1 cellular context compared by ENCODE assay signal in the genomic region with DNA sequence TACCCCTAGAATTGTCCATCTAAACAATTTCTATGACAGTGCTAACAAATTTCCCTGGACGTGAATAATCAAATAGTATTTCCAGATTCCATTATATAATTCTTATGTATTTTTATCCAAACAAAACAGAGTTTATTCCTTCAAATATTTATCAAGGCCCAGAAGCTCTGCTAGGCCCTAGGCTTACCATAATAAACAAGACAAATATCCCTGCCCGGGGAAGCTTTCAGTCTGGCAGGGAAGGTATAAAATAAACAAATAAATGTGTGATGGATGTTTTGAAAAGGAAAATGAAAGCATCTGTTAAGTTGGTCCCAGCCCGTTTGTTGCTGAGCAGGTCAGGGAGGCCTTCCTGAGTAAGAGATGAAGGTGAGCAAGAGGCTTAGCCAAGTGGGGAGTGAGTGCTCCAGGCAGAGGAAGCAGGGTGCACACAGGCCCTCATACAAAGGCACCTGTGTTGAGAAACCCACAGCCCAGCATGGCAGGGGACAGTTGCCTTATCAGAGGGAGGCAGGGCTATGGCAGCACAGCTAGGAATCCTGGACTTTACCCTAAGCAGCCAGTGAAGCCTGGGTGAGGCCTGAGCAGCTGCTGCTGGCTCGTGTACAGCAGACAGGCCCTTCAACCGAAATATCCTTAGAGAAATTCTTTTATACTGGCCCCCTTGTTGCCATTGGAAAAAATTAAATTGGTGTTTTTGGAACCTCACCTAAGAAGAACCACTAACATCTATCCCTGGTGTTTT.
TF ChIP-seq lines count a peak whose summit lies in the region.

No MANE protein-coding gene starts in this region.

TF ChIP-seq in HepG2, 621 proteins besides CTCF, POLR2A, EP300 and RAD21 (continued from another document and continues in another):
- TF ChIP-seq, protein P1, sequence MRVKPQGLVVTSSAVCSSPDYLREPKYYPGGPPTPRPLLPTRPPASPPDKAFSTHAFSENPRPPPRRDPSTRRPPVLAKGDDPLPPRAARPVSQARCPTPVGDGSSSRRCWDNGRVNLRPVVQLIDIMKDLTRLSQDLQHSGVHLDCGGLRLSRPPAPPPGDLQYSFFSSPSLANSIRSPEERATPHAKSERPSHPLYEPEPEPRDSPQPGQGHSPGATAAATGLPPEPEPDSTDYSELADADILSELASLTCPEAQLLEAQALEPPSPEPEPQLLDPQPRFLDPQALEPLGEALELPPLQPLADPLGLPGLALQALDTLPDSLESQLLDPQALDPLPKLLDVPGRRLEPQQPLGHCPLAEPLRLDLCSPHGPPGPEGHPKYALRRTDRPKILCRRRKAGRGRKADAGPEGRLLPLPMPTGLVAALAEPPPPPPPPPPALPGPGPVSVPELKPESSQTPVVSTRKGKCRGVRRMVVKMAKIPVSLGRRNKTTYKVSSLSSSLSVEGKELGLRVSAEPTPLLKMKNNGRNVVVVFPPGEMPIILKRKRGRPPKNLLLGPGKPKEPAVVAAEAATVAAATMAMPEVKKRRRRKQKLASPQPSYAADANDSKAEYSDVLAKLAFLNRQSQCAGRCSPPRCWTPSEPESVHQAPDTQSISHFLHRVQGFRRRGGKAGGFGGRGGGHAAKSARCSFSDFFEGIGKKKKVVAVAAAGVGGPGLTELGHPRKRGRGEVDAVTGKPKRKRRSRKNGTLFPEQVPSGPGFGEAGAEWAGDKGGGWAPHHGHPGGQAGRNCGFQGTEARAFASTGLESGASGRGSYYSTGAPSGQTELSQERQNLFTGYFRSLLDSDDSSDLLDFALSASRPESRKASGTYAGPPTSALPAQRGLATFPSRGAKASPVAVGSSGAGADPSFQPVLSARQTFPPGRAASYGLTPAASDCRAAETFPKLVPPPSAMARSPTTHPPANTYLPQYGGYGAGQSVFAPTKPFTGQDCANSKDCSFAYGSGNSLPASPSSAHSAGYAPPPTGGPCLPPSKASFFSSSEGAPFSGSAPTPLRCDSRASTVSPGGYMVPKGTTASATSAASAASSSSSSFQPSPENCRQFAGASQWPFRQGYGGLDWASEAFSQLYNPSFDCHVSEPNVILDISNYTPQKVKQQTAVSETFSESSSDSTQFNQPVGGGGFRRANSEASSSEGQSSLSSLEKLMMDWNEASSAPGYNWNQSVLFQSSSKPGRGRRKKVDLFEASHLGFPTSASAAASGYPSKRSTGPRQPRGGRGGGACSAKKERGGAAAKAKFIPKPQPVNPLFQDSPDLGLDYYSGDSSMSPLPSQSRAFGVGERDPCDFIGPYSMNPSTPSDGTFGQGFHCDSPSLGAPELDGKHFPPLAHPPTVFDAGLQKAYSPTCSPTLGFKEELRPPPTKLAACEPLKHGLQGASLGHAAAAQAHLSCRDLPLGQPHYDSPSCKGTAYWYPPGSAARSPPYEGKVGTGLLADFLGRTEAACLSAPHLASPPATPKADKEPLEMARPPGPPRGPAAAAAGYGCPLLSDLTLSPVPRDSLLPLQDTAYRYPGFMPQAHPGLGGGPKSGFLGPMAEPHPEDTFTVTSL (CRISPR knock-in tag; IDR thresholded peaks at IDR 0.05; ENCODE audit: borderline replicate concordance) = peak; percentile 49; the same call in 1 of the 2 replicates
- TF ChIP-seq, protein P2, sequence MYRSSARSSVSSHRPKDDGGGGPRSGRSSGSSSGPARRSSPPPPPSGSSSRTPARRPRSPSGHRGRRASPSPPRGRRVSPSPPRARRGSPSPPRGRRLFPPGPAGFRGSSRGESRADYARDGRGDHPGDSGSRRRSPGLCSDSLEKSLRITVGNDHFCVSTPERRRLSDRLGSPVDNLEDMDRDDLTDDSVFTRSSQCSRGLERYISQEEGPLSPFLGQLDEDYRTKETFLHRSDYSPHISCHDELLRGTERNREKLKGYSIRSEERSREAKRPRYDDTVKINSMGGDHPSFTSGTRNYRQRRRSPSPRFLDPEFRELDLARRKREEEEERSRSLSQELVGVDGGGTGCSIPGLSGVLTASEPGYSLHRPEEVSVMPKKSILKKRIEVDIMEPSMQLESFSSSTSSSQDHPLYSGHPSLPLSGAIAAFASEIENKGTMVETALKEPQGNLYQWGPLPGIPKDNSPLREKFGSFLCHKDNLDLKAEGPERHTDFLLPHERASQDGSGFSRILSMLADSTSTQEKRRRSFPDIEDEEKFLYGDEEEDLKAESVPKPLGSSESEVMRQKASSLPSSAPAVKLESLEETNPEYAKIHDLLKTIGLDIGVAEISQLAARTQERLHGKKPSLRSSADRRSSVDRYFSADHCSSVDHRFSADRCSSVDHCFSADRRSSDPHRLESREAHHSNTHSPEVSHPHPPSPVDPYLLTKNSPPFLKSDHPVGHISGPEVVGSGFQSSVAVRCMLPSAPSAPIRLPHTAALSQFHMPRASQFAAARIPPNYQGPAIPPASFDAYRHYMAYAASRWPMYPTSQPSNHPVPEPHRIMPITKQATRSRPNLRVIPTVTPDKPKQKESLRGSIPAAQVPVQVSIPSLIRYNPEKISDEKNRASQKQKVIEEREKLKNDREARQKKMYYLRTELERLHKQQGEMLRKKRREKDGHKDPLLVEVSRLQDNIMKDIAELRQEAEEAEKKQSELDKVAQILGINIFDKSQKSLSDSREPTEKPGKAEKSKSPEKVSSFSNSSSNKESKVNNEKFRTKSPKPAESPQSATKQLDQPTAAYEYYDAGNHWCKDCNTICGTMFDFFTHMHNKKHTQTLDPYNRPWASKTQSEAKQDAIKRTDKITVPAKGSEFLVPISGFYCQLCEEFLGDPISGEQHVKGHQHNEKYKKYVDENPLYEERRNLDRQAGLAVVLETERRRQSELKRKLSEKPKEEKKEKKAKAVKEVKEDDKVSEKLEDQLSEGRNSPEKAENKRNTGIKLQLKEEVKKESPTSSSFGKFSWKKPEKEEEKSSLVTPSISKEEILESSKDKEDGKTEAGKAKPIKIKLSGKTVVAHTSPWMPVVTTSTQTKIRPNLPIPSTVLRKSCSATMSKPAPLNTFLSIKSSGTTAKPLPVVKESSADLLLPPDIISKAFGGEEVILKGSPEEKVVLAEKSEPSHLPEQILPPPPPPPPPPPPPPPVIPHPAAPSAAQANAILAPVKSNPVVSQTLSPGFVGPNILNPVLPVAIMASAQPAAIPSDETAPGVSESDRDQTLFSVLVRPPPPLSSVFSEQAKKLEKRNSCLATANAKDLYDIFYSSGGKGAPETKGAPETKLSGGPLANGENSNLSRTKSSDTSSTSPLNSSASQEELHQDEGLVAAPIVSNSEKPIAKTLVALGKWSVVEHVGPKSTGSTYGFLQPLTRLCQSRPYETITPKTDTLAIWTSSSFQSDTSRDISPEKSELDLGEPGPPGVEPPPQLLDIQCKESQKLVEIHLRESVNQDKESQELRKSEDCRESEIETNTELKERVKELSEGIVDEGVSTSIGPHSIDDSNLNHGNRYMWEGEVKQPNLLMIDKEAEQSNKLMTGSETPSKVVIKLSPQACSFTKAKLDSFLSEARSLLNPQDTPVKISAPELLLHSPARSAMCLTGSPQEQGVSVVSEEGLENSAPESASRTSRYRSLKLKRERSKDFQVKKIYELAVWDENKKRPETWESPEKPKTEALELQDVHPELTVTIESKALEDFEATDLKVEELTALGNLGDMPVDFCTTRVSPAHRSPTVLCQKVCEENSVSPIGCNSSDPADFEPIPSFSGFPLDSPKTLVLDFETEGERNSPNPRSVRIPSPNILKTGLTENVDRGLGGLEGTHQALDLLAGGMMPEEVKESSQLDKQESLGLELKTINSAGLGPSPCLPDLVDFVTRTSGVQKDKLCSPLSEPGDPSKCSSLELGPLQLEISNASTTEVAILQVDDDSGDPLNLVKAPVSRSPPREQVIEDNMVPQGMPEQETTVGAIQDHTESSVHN (CRISPR knock-in tag; IDR thresholded peaks at IDR 0.05) = no peak
- TF ChIP-seq ZNF484 (CRISPR knock-in tag; IDR thresholded peaks at IDR 0.05; ENCODE audit: borderline replicate concordance, low read depth) = no peak
- TF ChIP-seq, protein P3, sequence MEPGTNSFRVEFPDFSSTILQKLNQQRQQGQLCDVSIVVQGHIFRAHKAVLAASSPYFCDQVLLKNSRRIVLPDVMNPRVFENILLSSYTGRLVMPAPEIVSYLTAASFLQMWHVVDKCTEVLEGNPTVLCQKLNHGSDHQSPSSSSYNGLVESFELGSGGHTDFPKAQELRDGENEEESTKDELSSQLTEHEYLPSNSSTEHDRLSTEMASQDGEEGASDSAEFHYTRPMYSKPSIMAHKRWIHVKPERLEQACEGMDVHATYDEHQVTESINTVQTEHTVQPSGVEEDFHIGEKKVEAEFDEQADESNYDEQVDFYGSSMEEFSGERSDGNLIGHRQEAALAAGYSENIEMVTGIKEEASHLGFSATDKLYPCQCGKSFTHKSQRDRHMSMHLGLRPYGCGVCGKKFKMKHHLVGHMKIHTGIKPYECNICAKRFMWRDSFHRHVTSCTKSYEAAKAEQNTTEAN (CRISPR knock-in tag; conservative IDR thresholded peaks at IDR 0.05) = peak; percentile 70; the same call in 1 of the 2 replicates
- no peak for TF ChIP-seq ZNF224 (CRISPR knock-in tag; IDR thresholded peaks at IDR 0.05)
- TF ChIP-seq ZNF496 (CRISPR knock-in tag; IDR thresholded peaks at IDR 0.05; ENCODE audit: insufficient replicate concordance) = no peak
- TF ChIP-seq NR3C1 (CRISPR knock-in tag; IDR thresholded peaks at IDR 0.05) = no peak
- TF ChIP-seq, protein P4, sequence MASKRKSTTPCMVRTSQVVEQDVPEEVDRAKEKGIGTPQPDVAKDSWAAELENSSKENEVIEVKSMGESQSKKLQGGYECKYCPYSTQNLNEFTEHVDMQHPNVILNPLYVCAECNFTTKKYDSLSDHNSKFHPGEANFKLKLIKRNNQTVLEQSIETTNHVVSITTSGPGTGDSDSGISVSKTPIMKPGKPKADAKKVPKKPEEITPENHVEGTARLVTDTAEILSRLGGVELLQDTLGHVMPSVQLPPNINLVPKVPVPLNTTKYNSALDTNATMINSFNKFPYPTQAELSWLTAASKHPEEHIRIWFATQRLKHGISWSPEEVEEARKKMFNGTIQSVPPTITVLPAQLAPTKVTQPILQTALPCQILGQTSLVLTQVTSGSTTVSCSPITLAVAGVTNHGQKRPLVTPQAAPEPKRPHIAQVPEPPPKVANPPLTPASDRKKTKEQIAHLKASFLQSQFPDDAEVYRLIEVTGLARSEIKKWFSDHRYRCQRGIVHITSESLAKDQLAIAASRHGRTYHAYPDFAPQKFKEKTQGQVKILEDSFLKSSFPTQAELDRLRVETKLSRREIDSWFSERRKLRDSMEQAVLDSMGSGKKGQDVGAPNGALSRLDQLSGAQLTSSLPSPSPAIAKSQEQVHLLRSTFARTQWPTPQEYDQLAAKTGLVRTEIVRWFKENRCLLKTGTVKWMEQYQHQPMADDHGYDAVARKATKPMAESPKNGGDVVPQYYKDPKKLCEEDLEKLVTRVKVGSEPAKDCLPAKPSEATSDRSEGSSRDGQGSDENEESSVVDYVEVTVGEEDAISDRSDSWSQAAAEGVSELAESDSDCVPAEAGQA (IDR thresholded peaks at IDR 0.05; ENCODE audit: low read depth) = peak; percentile 60; the same call in 1 of the 2 replicates
- TF ChIP-seq, protein P4 (CRISPR knock-in tag; IDR thresholded peaks at IDR 0.05; ENCODE audit: borderline replicate concordance) = no peak
- peak; percentile 66 for TF ChIP-seq POLR2AphosphoS5 (IDR thresholded peaks at IDR 0.05; ENCODE audit: low read depth, low read length)
- TF ChIP-seq TRIM24 (CRISPR knock-in tag; IDR thresholded peaks at IDR 0.05) = no peak
- TF ChIP-seq TOPORS (CRISPR knock-in tag; IDR thresholded peaks at IDR 0.05) = no peak
- TF ChIP-seq SRF (IDR thresholded peaks at IDR 0.05; ENCODE audit: low read depth, low read length) = no peak
- TF ChIP-seq ZNF577 (CRISPR knock-in tag; IDR thresholded peaks at IDR 0.05; ENCODE audit: borderline replicate concordance, low read depth) = no peak
- TF ChIP-seq ZEB1 (IDR thresholded peaks at IDR 0.05; ENCODE audit: insufficient replicate concordance, low read depth) = peak; percentile 32
- no peak for TF ChIP-seq SMARCC2 (IDR thresholded peaks at IDR 0.05)
- TF ChIP-seq ZNF33B (CRISPR knock-in tag; IDR thresholded peaks at IDR 0.05) = no peak
- TF ChIP-seq JUNB (CRISPR knock-in tag; IDR thresholded peaks at IDR 0.05; ENCODE audit: borderline replicate concordance) = no peak
- TF ChIP-seq SAP130 (CRISPR knock-in tag; IDR thresholded peaks at IDR 0.05; ENCODE audit: low read depth) = peak; percentile 94
- TF ChIP-seq MAZ (IDR thresholded peaks at IDR 0.05; ENCODE audit: borderline replicate concordance, low read depth, low read length) = 0 out of 2 replicates have a peak, but pooled peaks have one; percentile 27
- peak; percentile 52; the same call in 1 of the 2 replicates for TF ChIP-seq MAZ (CRISPR knock-in tag; IDR thresholded peaks at IDR 0.05; ENCODE audit: low read depth)
- no peak for TF ChIP-seq ZIK1 (CRISPR knock-in tag; IDR thresholded peaks at IDR 0.05; ENCODE audit: borderline replicate concordance, low read depth)
- TF ChIP-seq, protein P5, sequence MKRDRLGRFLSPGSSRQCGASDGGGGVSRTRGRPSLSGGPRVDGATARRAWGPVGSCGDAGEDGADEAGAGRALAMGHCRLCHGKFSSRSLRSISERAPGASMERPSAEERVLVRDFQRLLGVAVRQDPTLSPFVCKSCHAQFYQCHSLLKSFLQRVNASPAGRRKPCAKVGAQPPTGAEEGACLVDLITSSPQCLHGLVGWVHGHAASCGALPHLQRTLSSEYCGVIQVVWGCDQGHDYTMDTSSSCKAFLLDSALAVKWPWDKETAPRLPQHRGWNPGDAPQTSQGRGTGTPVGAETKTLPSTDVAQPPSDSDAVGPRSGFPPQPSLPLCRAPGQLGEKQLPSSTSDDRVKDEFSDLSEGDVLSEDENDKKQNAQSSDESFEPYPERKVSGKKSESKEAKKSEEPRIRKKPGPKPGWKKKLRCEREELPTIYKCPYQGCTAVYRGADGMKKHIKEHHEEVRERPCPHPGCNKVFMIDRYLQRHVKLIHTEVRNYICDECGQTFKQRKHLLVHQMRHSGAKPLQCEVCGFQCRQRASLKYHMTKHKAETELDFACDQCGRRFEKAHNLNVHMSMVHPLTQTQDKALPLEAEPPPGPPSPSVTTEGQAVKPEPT (CRISPR knock-in tag; IDR thresholded peaks at IDR 0.05; ENCODE audit: low read depth) = no peak
- TF ChIP-seq TCF7 (IDR thresholded peaks at IDR 0.05; ENCODE audit: low read depth) = 0 out of 2 replicates have a peak, but pooled peaks have one; percentile 8
- TF ChIP-seq BRD4 (CRISPR knock-in tag; IDR thresholded peaks at IDR 0.05) = peak; percentile 97
- no peak for TF ChIP-seq SRSF1 (optimal IDR thresholded peaks at IDR 0.05; ENCODE audit: low read depth, low read length)
- peak; percentile 77; the same call in 1 of the 2 replicates for TF ChIP-seq ZBTB7B (CRISPR knock-in tag; IDR thresholded peaks at IDR 0.05)
- TF ChIP-seq CHCHD3 (CRISPR knock-in tag; IDR thresholded peaks at IDR 0.05) = no peak
- no peak; the same call in 1 of the 2 replicates for TF ChIP-seq EHMT2 (IDR thresholded peaks at IDR 0.05; ENCODE audit: borderline replicate concordance, low read depth, low read length)
- TF ChIP-seq ZNF766 (CRISPR knock-in tag; IDR thresholded peaks at IDR 0.05; ENCODE audit: borderline replicate concordance) = peak; percentile 40; the same call in 1 of the 2 replicates
- no peak for TF ChIP-seq SP2 (CRISPR knock-in tag; IDR thresholded peaks at IDR 0.05)
